ENCODE assay signal across 23 cellular contexts in the genomic region with DNA sequence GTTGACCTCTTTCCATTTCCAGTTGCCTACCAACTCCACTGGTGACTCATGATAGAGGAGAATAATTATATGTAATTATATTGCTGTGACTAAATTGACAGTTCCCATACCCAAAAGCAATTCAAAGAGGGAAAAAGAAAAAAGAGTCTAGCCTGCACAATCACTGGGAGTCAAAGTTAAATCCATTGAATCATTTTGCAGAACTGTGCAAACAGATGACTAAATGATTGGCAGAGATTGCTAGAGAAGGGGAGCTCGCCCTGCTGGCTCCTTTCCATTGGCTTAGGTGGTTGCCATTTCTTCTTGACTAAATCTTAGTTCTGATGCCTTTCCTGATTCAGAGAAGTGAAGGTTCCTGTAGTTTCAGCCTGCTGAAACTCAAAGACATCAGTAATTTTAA.
DNase-seq lines count a peak whose midpoint lies in the region; FAIRE-seq and TF ChIP-seq lines count a peak whose summit lies in the region.
"Had no signal": no experiment of that assay in that cellular context is flagged by ENCODE, and none has a peak within 500 bp of the region (broad histone marks: within the 10 kb centered on the region; RNA-seq: fewer than 3 reads in every experiment).

No MANE protein-coding gene starts in this region.

- FAIRE-seq in HTR-8/SVneo (lab: Jason Lieb, UNC), result no peak
- FAIRE-seq: H1 had no signal

- DNase-seq in AG09319 (ENCODE audit: extremely low read depth, low read depth) (peak; percentile 10), MG63 (peak; percentile 60), astrocyte of the spinal cord (ENCODE audit: low read depth, low spot score) (peak; percentile 43), iris pigment epithelial cell (ENCODE audit: low read depth) (peak; percentile 23), SW480 (ENCODE audit: low spot score) (no peak), CD14-positive monocyte (ENCODE audit: low spot score) (no peak), HTR-8/SVneo (ENCODE audit: insufficient read length, low spot score) (no peak)
- no peak for DNase-seq in activated effector memory CD4-positive, alpha-beta T cell treated with Interleukin-2 at 50 U/mL for 16 hours
- DNase-seq: activated CD4-positive, alpha-beta T cell treated with anti-CD3 and anti-CD28 coated beads, Interleukin-2, amount 50 U/mL, for 48 hours; activated naive CD8-positive, alpha-beta T cell treated with anti-CD3 and anti-CD28 coated beads for 36 hours; activated T-cell treated with anti-CD3 and anti-CD28 coated beads, Interleukin-2, amount 50 U/mL, for 24 hours; Calu3; effector memory CD4-positive, alpha-beta T cell; gastrocnemius medialis; lower lobe of right lung; NCI-H187 treated with DMSO at 0.1 percent for 48 hours; NCI-H510A; posterior cingulate gyrus; spleen had no signal

- no peak for TF ChIP-seq CTCF in AG09319 (IDR thresholded peaks at IDR 0.05; ENCODE audit: low read depth, low read length)
- no peak for TF ChIP-seq CTCF in astrocyte of the spinal cord (IDR thresholded peaks at IDR 0.05; ENCODE audit: low read depth, low read length)
- no peak for TF ChIP-seq CTCF in CD14-positive monocyte (IDR thresholded peaks at IDR 0.05)

- no peak overlapping the region for H3K4me3 Mint-ChIP-seq in CD14-positive monocyte
- H3K4me3 Mint-ChIP-seq: activated naive CD8-positive, alpha-beta T cell treated with anti-CD3 and anti-CD28 coated beads for 36 hours; activated T-cell treated with anti-CD3 and anti-CD28 coated beads, Interleukin-2, amount 50 U/mL, for 24 hours; central memory CD8-positive, alpha-beta T cell; natural killer cell treated with Interleukin-12 subunit alpha and Interleukin-12 subunit beta and Interleukin-15 and Interleukin-18, amount 100 ng/mL, for 72 hours; stimulated activated effector memory CD8-positive, alpha-beta T cell treated with anti-CD3 and anti-CD28 coated beads, Interleukin-12 subunit alpha, Interleukin-12 subunit beta, amount 100 ng/mL, for 72 hours had no signal

- no peaks in the 10 kb centered on the region for H3K9me3 ChIP-seq in MG63
- H3K9me3 ChIP-seq: gastrocnemius medialis, lower lobe of right lung had no signal

- no peaks in the 10 kb centered on the region for H3K36me3 ChIP-seq in MG63
- H3K36me3 ChIP-seq: gastrocnemius medialis, lower lobe of right lung, spleen had no signal

- H3K36me3 Mint-ChIP-seq in CD14-positive monocyte, result no peaks in the 10 kb centered on the region
- H3K36me3 Mint-ChIP-seq: activated naive CD8-positive, alpha-beta T cell treated with anti-CD3 and anti-CD28 coated beads for 36 hours; natural killer cell treated with Interleukin-12 subunit alpha and Interleukin-12 subunit beta and Interleukin-15 and Interleukin-18, amount 100 ng/mL, for 72 hours; stimulated activated effector memory CD8-positive, alpha-beta T cell treated with anti-CD3 and anti-CD28 coated beads, Interleukin-12 subunit alpha, Interleukin-12 subunit beta, amount 100 ng/mL, for 72 hours had no signal

- intact Hi-C loops in CD14-positive monocyte (cut with micrococcal nuclease), result no loop called here

- no peak overlapping the region for H3K4me3 ChIP-seq in MG63
- no peak overlapping the region for H3K4me3 ChIP-seq in astrocyte of the spinal cord (ENCODE audit: low read depth, low read length)
- H3K4me3 ChIP-seq: gastrocnemius medialis, lower lobe of right lung, spleen had no signal

- H3K27me3 Mint-ChIP-seq in CD14-positive monocyte (ENCODE audit: low read depth in 3 of 3), result peaks cover 0 to 1% (median 0%) of the 10 kb centered on the region in 3 donors
- H3K27me3 Mint-ChIP-seq: activated naive CD8-positive, alpha-beta T cell treated with anti-CD3 and anti-CD28 coated beads for 36 hours; activated T-cell treated with anti-CD3 and anti-CD28 coated beads, Interleukin-2, amount 50 U/mL, for 24 hours; central memory CD8-positive, alpha-beta T cell; natural killer cell treated with Interleukin-12 subunit alpha and Interleukin-12 subunit beta and Interleukin-15 and Interleukin-18, amount 100 ng/mL, for 72 hours had no signal

- peaks cover 0 to 1% (median 0%) of the 10 kb centered on the region in 7 donors for H3K9me3 Mint-ChIP-seq in CD14-positive monocyte

- no peak overlapping the region for H3K27ac Mint-ChIP-seq in CD14-positive monocyte
- H3K27ac Mint-ChIP-seq: activated naive CD8-positive, alpha-beta T cell treated with anti-CD3 and anti-CD28 coated beads for 36 hours; activated T-cell treated with anti-CD3 and anti-CD28 coated beads, Interleukin-2, amount 50 U/mL, for 24 hours; natural killer cell treated with Interleukin-12 subunit alpha and Interleukin-12 subunit beta and Interleukin-15 and Interleukin-18, amount 100 ng/mL, for 72 hours; stimulated activated effector memory CD8-positive, alpha-beta T cell treated with anti-CD3 and anti-CD28 coated beads, Interleukin-12 subunit alpha, Interleukin-12 subunit beta, amount 100 ng/mL, for 72 hours had no signal

- no peaks in the 10 kb centered on the region for H3K4me1 Mint-ChIP-seq in CD14-positive monocyte
- H3K4me1 Mint-ChIP-seq: activated naive CD8-positive, alpha-beta T cell treated with anti-CD3 and anti-CD28 coated beads for 36 hours; central memory CD8-positive, alpha-beta T cell; stimulated activated effector memory CD8-positive, alpha-beta T cell treated with anti-CD3 and anti-CD28 coated beads, Interleukin-12 subunit alpha, Interleukin-12 subunit beta, amount 100 ng/mL, for 72 hours had no signal

- no peaks in the 10 kb centered on the region for H3K27me3 ChIP-seq in MG63
- H3K27me3 ChIP-seq: gastrocnemius medialis, spleen had no signal

- in situ Hi-C loops in astrocyte of the spinal cord (cut with HindIII; ENCODE audit: low sequenced_read_pairs), result no loop called here

Comparison
In these comparisons a context has a peak if more than half of its experiments do, and no peak if none do; other contexts are left out.
1. DNase-seq: peak in AG09319 (single experiment), MG63 (single experiment), astrocyte of the spinal cord (single experiment) and iris pigment epithelial cell (single experiment); none in activated effector memory CD4-positive, alpha-beta T cell treated with Interleukin-2 at 50 U/mL for 16 hours (single experiment), SW480 (single experiment), CD14-positive monocyte (single experiment) and HTR-8/SVneo (single experiment).